In genomic region chr10:46514431-46514861, GRCh38 we compare ENCODE assay signal across 26 cellular contexts. TPM values are rescaled to one million over a fixed set of nuclear protein-coding genes. Genes with fewer than 3 reads are reported as not detected.
DNase-seq lines count a peak whose midpoint lies in the region; ATAC-seq, FAIRE-seq and TF ChIP-seq lines count a peak whose summit lies in the region.
"Had no signal": no experiment of that assay in that cellular context is flagged by ENCODE, and none has a peak within 500 bp of the region (broad histone marks: within the 10 kb centered on the region; RNA-seq: fewer than 3 reads in every experiment).

No MANE protein-coding gene starts in this region.

- H3K4me1 ChIP-seq in A549 = peaks cover 35% of the 10 kb centered on the region
- H3K4me1 ChIP-seq in adrenal gland (replicated peaks in 1 of 2) = no peaks in the 10 kb centered on the region
- H3K4me1 ChIP-seq in neuronal stem cell (ENCODE audit: control insufficient read depth in 2 of 2, insufficient read depth in 1 of 2, low read depth in 1 of 2, low read length in 2 of 2) = no peaks in the 10 kb centered on the region
- 0 out of 2 replicates have a peak, but pooled peaks cover 6% of the 10 kb centered on the region for H3K4me1 ChIP-seq in PC-9 (replicated peaks; ENCODE audit: insufficient read depth)
- H3K4me1 ChIP-seq: stomach had no signal

- ATAC-seq in activated CD4-positive, alpha-beta T cell treated with anti-CD3 and anti-CD28 coated beads for 36 hours = no peak
- no peak for ATAC-seq in A549
- ATAC-seq in HG03521 (IDR thresholded peaks at IDR 0.05; ENCODE audit: unreplicated experiment) = no peak
- ATAC-seq: naive thymus-derived CD4-positive, alpha-beta T cell had no signal

- H3K4me1 Mint-ChIP-seq in activated CD4-positive, alpha-beta T cell treated with anti-CD3 and anti-CD28 coated beads, Interleukin-2, amount 10 ng/mL, durations not matched to agents 24 days and 14 days = no peaks in the 10 kb centered on the region
- H3K4me1 Mint-ChIP-seq in activated CD4-positive, alpha-beta T cell treated with anti-CD3 and anti-CD28 coated beads for 36 hours = no peaks in the 10 kb centered on the region
- no peaks in the 10 kb centered on the region for H3K4me1 Mint-ChIP-seq in nephron progenitor cell
- H3K4me1 Mint-ChIP-seq: naive thymus-derived CD4-positive, alpha-beta T cell had no signal

- TF ChIP-seq POLR2A in A549 (IDR thresholded peaks at IDR 0.05; ENCODE audit: low read length) = no peak
- TF ChIP-seq POLR2A in adrenal gland (IDR thresholded peaks at IDR 0.05) = no peak

- no peak for FAIRE-seq in A549 (lab: Jason Lieb, UNC)
- FAIRE-seq: H54, islet of Langerhans had no signal

- no peaks in the 10 kb centered on the region for H3K36me3 Mint-ChIP-seq in activated CD4-positive, alpha-beta T cell treated with anti-CD3 and anti-CD28 coated beads, Interleukin-2, amount 10 ng/mL, durations not matched to agents 24 days and 14 days (ENCODE audit: low read depth)
- no peaks in the 10 kb centered on the region for H3K36me3 Mint-ChIP-seq in activated CD4-positive, alpha-beta T cell treated with anti-CD3 and anti-CD28 coated beads for 36 hours (ENCODE audit: low read depth)
- no peaks in the 10 kb centered on the region for H3K36me3 Mint-ChIP-seq in nephron progenitor cell (ENCODE audit: low read depth)
- H3K36me3 Mint-ChIP-seq: naive thymus-derived CD4-positive, alpha-beta T cell had no signal

- no peaks in the 10 kb centered on the region for H3K27me3 ChIP-seq in adrenal gland
- H3K27me3 ChIP-seq in neuronal stem cell (ENCODE audit: control insufficient read depth in 3 of 3, insufficient read depth in 3 of 3, low read depth in 1 of 3, low read length in 3 of 3) = no peaks in the 10 kb centered on the region
- no peaks in the 10 kb centered on the region for H3K27me3 ChIP-seq in PC-9 (ENCODE audit: insufficient read depth, low read depth)
- H3K27me3 ChIP-seq: stomach had no signal

- H3K36me3 ChIP-seq in adrenal gland (replicated peaks in 1 of 2) (no peaks in the 10 kb centered on the region), neuronal stem cell (replicated peaks in 1 of 2; ENCODE audit: control insufficient read depth in 2 of 2, insufficient read depth in 2 of 2, low read length in 2 of 2) (no peaks in the 10 kb centered on the region), PC-9 (ENCODE audit: low read depth) (no peaks in the 10 kb centered on the region)
- H3K36me3 ChIP-seq: stomach had no signal

- H2BK12ac ChIP-seq in neuronal stem cell (ENCODE audit: low read length) = no peak overlapping the region

- no peaks in the 10 kb centered on the region for H3K27me3 Mint-ChIP-seq in activated CD4-positive, alpha-beta T cell treated with anti-CD3 and anti-CD28 coated beads, Interleukin-2, amount 10 ng/mL, durations not matched to agents 24 days and 14 days
- H3K27me3 Mint-ChIP-seq in activated CD4-positive, alpha-beta T cell treated with anti-CD3 and anti-CD28 coated beads for 36 hours = peaks cover 3% of the 10 kb centered on the region
- no peaks in the 10 kb centered on the region for H3K27me3 Mint-ChIP-seq in nephron progenitor cell (ENCODE audit: low read depth, poor library complexity)
- H3K27me3 Mint-ChIP-seq: activated T-cell treated with anti-CD3 and anti-CD28 coated beads, Interleukin-2, amount 50 U/mL, for 24 hours; dendritic cell treated with granulocyte-macrophage colony-stimulating factor and Interleukin-4, amounts not matched to agents 40 ng/mL and 50 ng/mL, for 4 days had no signal

- no peaks in the 10 kb centered on the region for H3K79me1 ChIP-seq in neuronal stem cell (ENCODE audit: low read depth, low read length)

- no peak overlapping the region for H2BK15ac ChIP-seq in neuronal stem cell (ENCODE audit: low read length)

- H2AK5ac ChIP-seq in neuronal stem cell (ENCODE audit: low read depth, low read length) = peak overlapping the region; percentile 42

- no peak overlapping the region for H2AFZ ChIP-seq in neuronal stem cell (ENCODE audit: low read length)
- no peak overlapping the region for H2AFZ ChIP-seq in PC-9

- H3K14ac ChIP-seq in neuronal stem cell (ENCODE audit: low read length) = peak overlapping the region; percentile 51

- BruUV-seq in PC-9 (replicated peaks; lab: Mats Ljungman, UMichigan) = no TSS peak

- no peak overlapping the region for H4K91ac ChIP-seq in neuronal stem cell (ENCODE audit: low read depth, low read length, poor library complexity)

- H3K4me2 ChIP-seq in A549 (no peak overlapping the region), neuronal stem cell (ENCODE audit: insufficient read depth, low read length, poor library complexity, severe bottlenecking) (no peak overlapping the region), PC-9 (no peak overlapping the region)

- peak overlapping the region; percentile 7 for H2BK5ac ChIP-seq in neuronal stem cell (ENCODE audit: low read length)

- CTCF ChIA-PET in activated CD4-positive, alpha-beta T cell treated with anti-CD3 and anti-CD28 coated beads for 36 hours (lab: Charles Lee) = no interaction called here
- CTCF ChIA-PET in A549 (lab: Yijun Ruan, JAX) (interaction anchor here (1.1 kb wide), 1 partner anchor 10 kb away, joined by 5 read pairs; no protein-coding TSS in a partner anchor), PC-9 (lab: Charles Lee) (no interaction called here)

- H3K4ac ChIP-seq in neuronal stem cell (ENCODE audit: low read length) = peak overlapping the region; percentile 41

- H3K79me2 ChIP-seq in PC-9 (ENCODE audit: low read depth) = no peaks in the 10 kb centered on the region

- no peak for TF ChIP-seq RAD21 in A549 (conservative IDR thresholded peaks at IDR 0.05 in 1 of 2, IDR thresholded peaks at IDR 0.05 in 1 of 2)

- TF ChIP-seq CTCF in A549 (IDR thresholded peaks at IDR 0.05) (no peak), adrenal gland (IDR thresholded peaks at IDR 0.05) (no peak), PC-9 (conservative IDR thresholded peaks at IDR 0.05) (no peak), nephron progenitor cell (IDR thresholded peaks at IDR 0.05) (no peak)

- H3K27ac ChIP-seq in A549 (peak overlapping the region; percentile 82 to 86; a peak in 5 of 6 replicates), adrenal gland (no peak overlapping the region), neuronal stem cell (replicated peaks; ENCODE audit: low read length) (no peak overlapping the region), PC-9 (no peak overlapping the region)
- H3K27ac ChIP-seq: skin epidermis, stomach had no signal

- WGBS in A549 (ENCODE audit: missing lambda C conversion rate) = 84% methylated on average over 6 of the region's 6 CpGs
- WGBS in adrenal gland, 4 donors = 73 to 74% (median 74%) methylated on average over 6 of the region's 6 CpGs
- WGBS in neuronal stem cell (ENCODE audit: extremely low coverage in 2 of 2, insufficient read length in 2 of 2, insufficient replicate concordance in 1 of 2), 2 donors = no CpG with 5 or more reads among the region's 6 CpGs

- no peak overlapping the region for H3K27ac Mint-ChIP-seq in activated CD4-positive, alpha-beta T cell treated with anti-CD3 and anti-CD28 coated beads, Interleukin-2, amount 10 ng/mL, durations not matched to agents 24 days and 14 days
- H3K27ac Mint-ChIP-seq in activated CD4-positive, alpha-beta T cell treated with anti-CD3 and anti-CD28 coated beads for 36 hours = no peak overlapping the region
- H3K27ac Mint-ChIP-seq in nephron progenitor cell = no peak overlapping the region
- H3K27ac Mint-ChIP-seq: activated T-cell treated with anti-CD3 and anti-CD28 coated beads, Interleukin-2, amount 50 U/mL, for 24 hours; dendritic cell treated with granulocyte-macrophage colony-stimulating factor and Interleukin-4, amounts not matched to agents 40 ng/mL and 50 ng/mL, for 4 days; naive thymus-derived CD4-positive, alpha-beta T cell had no signal

- intact Hi-C loops in activated CD4-positive, alpha-beta T cell treated with anti-CD3 and anti-CD28 coated beads, Interleukin-2, amount 10 ng/mL, durations not matched to agents 24 days and 14 days (cut with micrococcal nuclease) = no loop called here
- intact Hi-C loops in activated CD4-positive, alpha-beta T cell treated with anti-CD3 and anti-CD28 coated beads for 36 hours (cut with DNase I, micrococcal nuclease) = no loop called here
- intact Hi-C loops in adrenal gland (cut with DNase I) (no loop called here), PC-9 (cut with micrococcal nuclease; ENCODE audit: unreplicated experiment) (no loop called here)

- DNase-seq in activated CD4-positive, alpha-beta T cell treated with anti-CD3 and anti-CD28 coated beads, Interleukin-2, amount 10 ng/mL, durations not matched to agents 24 days and 14 days = peak; percentile 52
- no peak for DNase-seq in activated CD4-positive, alpha-beta T cell treated with anti-CD3 and anti-CD28 coated beads for 36 hours
- no peak for DNase-seq in A549 (ENCODE audit: low read depth in 1 of 2, low spot score in 1 of 2)
- peak in 5 of 7 donors; percentile 5 to 29 (median 8) for DNase-seq in adrenal gland
- no peak for DNase-seq in neuronal stem cell (ENCODE audit: low spot score)
- no peak for DNase-seq in PC-9
- DNase-seq in nephron progenitor cell = no peak
- DNase-seq: 8988T; activated CD4-positive, alpha-beta T cell treated with anti-CD3 and anti-CD28 coated beads, Interleukin-2, amount 50 U/mL, for 1 hour; activated T-cell treated with anti-CD3 and anti-CD28 coated beads, Interleukin-2, amount 50 U/mL, for 24 hours; DMS79 treated with DMSO at 0.1 percent for 48 hours; hippocampal formation; KG1; mesenchymal stem cell; NCI-H1694; SHP77; stimulated activated CD4-positive, alpha-beta T cell treated with anti-CD3 and anti-CD28 coated beads, Interleukin-2, amount 100 ng/mL, for 48 hours; stomach had no signal

- POLR2A ChIA-PET in activated CD4-positive, alpha-beta T cell treated with anti-CD3 and anti-CD28 coated beads for 36 hours (lab: Charles Lee) = no interaction called here
- POLR2A ChIA-PET in A549 (lab: Yijun Ruan, JAX) (no interaction called here), PC-9 (lab: Charles Lee; ENCODE audit: unreplicated experiment) (no interaction called here)

- no peaks in the 10 kb centered on the region for H4K20me1 ChIP-seq in PC-9 (ENCODE audit: insufficient read depth)

- no peak for TF ChIP-seq EP300 in A549 (IDR thresholded peaks at IDR 0.05)

- peak overlapping the region; percentile 40 for H3K18ac ChIP-seq in neuronal stem cell (ENCODE audit: low read length)

- H2BK120ac ChIP-seq in neuronal stem cell (ENCODE audit: low read depth, low read length) = peak overlapping the region; percentile 38

- H3K9me3 Mint-ChIP-seq in activated CD4-positive, alpha-beta T cell treated with anti-CD3 and anti-CD28 coated beads, Interleukin-2, amount 10 ng/mL, durations not matched to agents 24 days and 14 days = no peaks in the 10 kb centered on the region
- H3K9me3 Mint-ChIP-seq in activated CD4-positive, alpha-beta T cell treated with anti-CD3 and anti-CD28 coated beads for 36 hours (ENCODE audit: low read depth) = no peaks in the 10 kb centered on the region
- H3K9me3 Mint-ChIP-seq in nephron progenitor cell = no peaks in the 10 kb centered on the region
- H3K9me3 Mint-ChIP-seq: activated T-cell treated with anti-CD3 and anti-CD28 coated beads, Interleukin-2, amount 50 U/mL, for 24 hours; dendritic cell treated with granulocyte-macrophage colony-stimulating factor and Interleukin-4, amounts not matched to agents 40 ng/mL and 50 ng/mL, for 4 days; naive thymus-derived CD4-positive, alpha-beta T cell had no signal

- H3F3A ChIP-seq in PC-9 (ENCODE audit: insufficient read depth, low read depth) = no peaks in the 10 kb centered on the region

- no peak overlapping the region for H3K9ac ChIP-seq in neuronal stem cell (ENCODE audit: low read depth, low read length, poor library complexity)

- no peak overlapping the region for H4K8ac ChIP-seq in neuronal stem cell (ENCODE audit: low read depth, low read length)

- H3K23ac ChIP-seq in neuronal stem cell (ENCODE audit: low read depth, low read length, poor library complexity) = no peak overlapping the region

- H3K9me3 ChIP-seq in A549 (no peaks in the 10 kb centered on the region), adrenal gland (replicated peaks in 1 of 3) (no peaks in the 10 kb centered on the region), neuronal stem cell (replicated peaks in 1 of 2; ENCODE audit: control insufficient read depth in 2 of 2, insufficient read depth in 1 of 2, low read depth in 1 of 2, low read length in 2 of 2) (no peaks in the 10 kb centered on the region), PC-9 (ENCODE audit: insufficient read depth, low read depth) (no peaks in the 10 kb centered on the region)
- H3K9me3 ChIP-seq: stomach had no signal

- H3K4me3 Mint-ChIP-seq in activated CD4-positive, alpha-beta T cell treated with anti-CD3 and anti-CD28 coated beads, Interleukin-2, amount 10 ng/mL, durations not matched to agents 24 days and 14 days = no peak overlapping the region
- no peak overlapping the region for H3K4me3 Mint-ChIP-seq in activated CD4-positive, alpha-beta T cell treated with anti-CD3 and anti-CD28 coated beads for 36 hours
- H3K4me3 Mint-ChIP-seq in nephron progenitor cell = no peak overlapping the region
- H3K4me3 Mint-ChIP-seq: activated T-cell treated with anti-CD3 and anti-CD28 coated beads, Interleukin-2, amount 50 U/mL, for 24 hours; dendritic cell treated with granulocyte-macrophage colony-stimulating factor and Interleukin-4, amounts not matched to agents 40 ng/mL and 50 ng/mL, for 4 days; naive thymus-derived CD4-positive, alpha-beta T cell had no signal

- H3K9me2 ChIP-seq in PC-9 (ENCODE audit: insufficient read depth) = no peaks in the 10 kb centered on the region

- no peak overlapping the region for H3K4me3 ChIP-seq in A549
- H3K4me3 ChIP-seq in adrenal gland = no peak overlapping the region
- no peak overlapping the region for H3K4me3 ChIP-seq in neuronal stem cell (ENCODE audit: low read length in 2 of 2)
- no peak overlapping the region for H3K4me3 ChIP-seq in PC-9
- H3K4me3 ChIP-seq: skin epidermis, stomach had no signal

RNA-seq across cellular contexts. Expression of gene GPRIN2, which starts 42.0 kb away (rescaled TPM):
- not detected in 2 replicates for total RNA-seq in activated CD4-positive, alpha-beta T cell treated with anti-CD3 and anti-CD28 coated beads, Interleukin-2, amount 10 ng/mL, durations not matched to agents 24 days and 14 days
- total RNA-seq in activated CD4-positive, alpha-beta T cell treated with anti-CD3 and anti-CD28 coated beads for 36 hours = not detected
- polyA plus RNA-seq in A549 (2011; rRNA removed) (8.8 and 9.4 TPM in 2 replicates), A549 (2017; fragmentation: RNase III; extraction: RNeasy Plus Mini Kit Qiagen cat#74134 plus additional on column Dnase treatment) (25.8 to 29.9 TPM (median 28.6 TPM) in 3 replicates), adrenal gland (under 1 TPM in 2 of 3 donors, not detected in 1; 0.17 to 0.56 TPM)
- 17.3 and 29.5 TPM in 2 replicates for polyA plus RNA-seq in A549 (2012; cell fraction: cytosol; rRNA removed)
- 62.0 and 88.1 TPM in 2 replicates for polyA plus RNA-seq in A549 (2012; cell fraction: nucleus; rRNA removed)
- polyA minus RNA-seq in A549 (2011; rRNA and poly(A)+ RNA removed) = 14.3 and 17.6 TPM in 2 replicates
- total RNA-seq in adrenal gland (under 1 TPM in 2 of 8 donors, not detected in 6; 0.28 to 0.44 TPM), PC-9 (2021) (33.1 and 53.6 TPM in 2 replicates)
- 4.9 TPM for polyA plus RNA-seq in neuronal stem cell (2013, experiment 1 of 2)
- polyA plus RNA-seq in neuronal stem cell (2013, experiment 2 of 2) = 4.9 TPM
- total RNA-seq: fibroblast of villous mesenchyme; naive thymus-derived CD4-positive, alpha-beta T cell had no signal
- polyA plus RNA-seq: naive thymus-derived CD4-positive, alpha-beta T cell had no signal

RNA-seq across cellular contexts. Expression of gene NPY4R, which starts 48.7 kb away (rescaled TPM):
- not detected in 2 replicates for total RNA-seq in activated CD4-positive, alpha-beta T cell treated with anti-CD3 and anti-CD28 coated beads, Interleukin-2, amount 10 ng/mL, durations not matched to agents 24 days and 14 days
- total RNA-seq in activated CD4-positive, alpha-beta T cell treated with anti-CD3 and anti-CD28 coated beads for 36 hours = not detected
- 92.3 and 155 TPM in 2 replicates for polyA plus RNA-seq in A549 (2011; rRNA removed)
- polyA plus RNA-seq in A549 (2012; cell fraction: cytosol; rRNA removed) = 184 and 202 TPM in 2 replicates
- 317 and 331 TPM in 2 replicates for polyA plus RNA-seq in A549 (2012; cell fraction: nucleus; rRNA removed)
- polyA plus RNA-seq in A549 (2017; fragmentation: RNase III; extraction: RNeasy Plus Mini Kit Qiagen cat#74134 plus additional on column Dnase treatment) = 71.6 to 79.6 TPM (median 76.1 TPM) in 3 replicates
- polyA minus RNA-seq in A549 (2011; rRNA and poly(A)+ RNA removed) = 433 and 504 TPM in 2 replicates
- total RNA-seq in adrenal gland = under 1 TPM in 3 of 8 donors, not detected in 5; 0.11 to 0.30 (median 0.26) TPM
- polyA plus RNA-seq in adrenal gland = under 1 TPM in 1 of 3 donors, not detected in 2; 0.16 TPM
- 0.13 TPM for polyA plus RNA-seq in neuronal stem cell (2013, experiment 1 of 2)
- 0.08 TPM for polyA plus RNA-seq in neuronal stem cell (2013, experiment 2 of 2)
- 2.9 and 3.1 TPM in 2 replicates for total RNA-seq in PC-9 (2021)
- total RNA-seq: fibroblast of villous mesenchyme; naive thymus-derived CD4-positive, alpha-beta T cell had no signal
- polyA plus RNA-seq: naive thymus-derived CD4-positive, alpha-beta T cell; urinary bladder had no signal

Comparison
In these comparisons a context has a peak if more than half of its experiments do, and no peak if none do; other contexts are left out.
1. DNase-seq: peak in activated CD4-positive, alpha-beta T cell treated with anti-CD3 and anti-CD28 coated beads, Interleukin-2, amount 10 ng/mL, durations not matched to agents 24 days and 14 days (single experiment) and adrenal gland (5 of 7); none in activated CD4-positive, alpha-beta T cell treated with anti-CD3 and anti-CD28 coated beads for 36 hours (single experiment), A549 (0 of 2), neuronal stem cell (single experiment), PC-9 (0 of 2) and nephron progenitor cell (single experiment).
2. H3K27ac ChIP-seq: peak in A549 (2 of 2); none in adrenal gland (0 of 5), neuronal stem cell (single experiment) and PC-9 (single experiment).
3. RNA of gene GPRIN2, which starts 42.0 kb away (total RNA-seq): 33.1 to 53.6 TPM in PC-9; 0.28 to 0.44 TPM in adrenal gland, not detected in activated CD4-positive, alpha-beta T cell treated with anti-CD3 and anti-CD28 coated beads, Interleukin-2, amount 10 ng/mL, durations not matched to agents 24 days and 14 days and not detected in activated CD4-positive, alpha-beta T cell treated with anti-CD3 and anti-CD28 coated beads for 36 hours; every median in the first group is over 10 times any median in the second.